In genomic region chr22:20229916-20230775, GRCh38 we compare ENCODE assay signal across 17 cellular contexts. TPM values are rescaled to one million over a fixed set of nuclear protein-coding genes. Genes with fewer than 3 reads are reported as not detected.
DNase-seq lines count a peak whose midpoint lies in the region; ATAC-seq and TF ChIP-seq lines count a peak whose summit lies in the region.
"Had no signal": no experiment of that assay in that cellular context is flagged by ENCODE, and none has a peak within 500 bp of the region (broad histone marks: within the 10 kb centered on the region; RNA-seq: fewer than 3 reads in every experiment).

No MANE protein-coding gene starts in this region.

- TF ChIP-seq CTCF in heart left ventricle (IDR thresholded peaks at IDR 0.05) (no peak), prostate gland (IDR thresholded peaks at IDR 0.05) (no peak)

- 40 to 58% (median 55%) methylated on average over 10 to 24 of the region's 24 CpGs for WGBS in heart left ventricle, 4 donors
- 19% methylated on average over 18 of the region's 24 CpGs for WGBS in prostate gland

- no peak for TF ChIP-seq POLR2A in heart left ventricle (IDR thresholded peaks at IDR 0.05)
- no peak for TF ChIP-seq POLR2A in prostate gland (IDR thresholded peaks at IDR 0.05)

- no peaks in the 10 kb centered on the region for H3K36me3 ChIP-seq in heart left ventricle
- H3K36me3 ChIP-seq in prostate gland, result no peaks in the 10 kb centered on the region

- H3K27ac ChIP-seq in heart left ventricle (peak overlapping the region in 2 of 12 donors; percentile 5 to 22), prostate gland (no peak overlapping the region)
- H3K27ac ChIP-seq: PC-9 had no signal

- H3K4me1 ChIP-seq in heart left ventricle (peaks cover 0 to 30% (median 5%) of the 10 kb centered on the region in 12 donors), prostate gland (replicated peaks) (peaks cover 6% of the 10 kb centered on the region)

- ATAC-seq in heart left ventricle (peak; percentile 32 to 55 (median 43)), HG03280 (IDR thresholded peaks at IDR 0.05; ENCODE audit: unreplicated experiment) (no peak)

- H3K4me3 ChIP-seq in heart left ventricle (no peak overlapping the region), prostate gland (no peak overlapping the region)
- H3K4me3 ChIP-seq: PC-9 had no signal

- H3K27me3 ChIP-seq in heart left ventricle (no peaks in the 10 kb centered on the region), prostate gland (replicated peaks; ENCODE audit: insufficient read depth) (no peaks in the 10 kb centered on the region)

- DNase-seq in COR-L47 (lab: John Stamatoyannopoulos, UW) (peak; percentile 24), NCI-H2029 (lab: John Stamatoyannopoulos, UW) (peak; percentile 22), heart left ventricle (no peak), prostate gland (ENCODE audit: low spot score) (peak; percentile 16), AML-193 (lab: John Stamatoyannopoulos, UW) (no peak), cortex of kidney (lab: John Stamatoyannopoulos, UW) (no peak)
- DNase-seq in activated effector memory CD4-positive, alpha-beta T cell treated with anti-CD3 and anti-CD28 coated beads, Interleukin-2, amount 50 U/mL, for 16 hours, result no peak
- DNase-seq: activated CD4-positive, alpha-beta T cell treated with anti-CD3 and anti-CD28 coated beads for 48 hours; CD8-positive, alpha-beta memory T cell; DND-41; immature natural killer cell; Kasumi-1; mammary epithelial cell; NCI-H2171 treated with DMSO at 0.1 percent for 48 hours; PC-9; T-helper 1 cell had no signal

- intact Hi-C loops in heart left ventricle (cut with DNase I), result loop anchor here in 1 of 10 donors (1.0 kb wide), 1 partner anchor 13 kb away; no protein-coding TSS in a partner anchor
- intact Hi-C loops in prostate gland (cut with DNase I), result no loop called here

- H3K9me3 ChIP-seq in heart left ventricle (no peaks in the 10 kb centered on the region), prostate gland (no peaks in the 10 kb centered on the region)

RNA-seq across cellular contexts. Expression of gene RTN4R, which starts 38.0 kb away (rescaled TPM):
- 1 to 10 TPM in 7 of 9 donors, under 1 TPM in 2; 0.53 to 2.6 (median 1.4) TPM for total RNA-seq in heart left ventricle
- 1 to 10 TPM; 1.3 to 1.8 TPM for polyA plus RNA-seq in heart left ventricle
- 1 to 10 TPM; 4.4 to 6.0 TPM for total RNA-seq in prostate gland

Comparison
In these comparisons a context has a peak if more than half of its experiments do, and no peak if none do; other contexts are left out.
1. DNase-seq: peak in COR-L47 (single experiment), NCI-H2029 (single experiment) and prostate gland (single experiment); none in heart left ventricle (0 of 5), AML-193 (0 of 2), activated effector memory CD4-positive, alpha-beta T cell treated with anti-CD3 and anti-CD28 coated beads, Interleukin-2, amount 50 U/mL, for 16 hours (single experiment) and cortex of kidney (single experiment).